ENCODE assay signal across 8 cellular contexts in the genomic region with DNA sequence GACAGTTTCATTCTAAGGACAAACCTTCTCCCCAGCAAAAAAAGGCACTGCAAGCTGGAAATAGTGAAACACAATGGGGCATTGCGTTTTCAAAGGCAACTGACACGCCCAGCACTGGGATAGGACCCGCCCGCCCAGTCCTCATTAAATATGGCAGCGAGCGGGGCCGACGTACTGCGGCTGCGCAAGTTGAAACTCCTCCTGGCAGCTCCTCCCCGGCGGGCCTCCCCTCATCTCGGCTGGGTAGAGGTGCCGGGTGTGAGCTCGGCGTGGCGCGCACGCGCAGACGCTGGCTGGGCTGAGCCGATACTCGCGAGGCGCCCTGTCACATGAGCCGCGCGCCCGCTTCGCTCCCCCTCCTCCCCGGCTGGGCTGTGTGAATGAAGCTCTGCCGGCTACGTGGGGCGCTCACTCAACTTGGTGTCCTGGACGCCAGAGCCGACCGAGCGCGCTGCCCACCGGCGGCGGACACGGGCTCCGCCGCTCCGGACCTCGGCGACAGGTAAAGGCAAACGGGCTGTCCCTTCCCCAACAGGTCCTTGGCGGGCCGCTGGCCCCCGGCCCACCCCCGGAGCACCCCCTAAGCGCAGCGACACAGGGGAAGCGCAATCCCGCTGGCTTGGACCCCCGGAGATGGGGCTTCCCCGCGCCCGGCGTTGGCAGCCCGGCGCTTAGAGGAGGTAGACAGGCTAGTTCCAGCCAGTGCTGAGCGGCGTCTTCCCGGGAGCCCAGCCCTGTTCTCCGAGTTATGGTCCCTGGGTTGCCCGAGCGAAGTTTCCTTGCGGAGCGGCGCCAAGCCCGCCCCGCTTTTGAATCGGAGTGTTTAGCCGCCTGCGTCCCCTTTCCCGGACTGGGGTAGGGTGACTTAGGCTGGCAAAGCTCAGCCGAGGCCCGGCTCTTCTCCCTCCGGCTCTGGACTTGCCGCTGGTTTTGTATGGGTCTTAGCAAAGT.
DNase-seq lines count a peak whose midpoint lies in the region; ATAC-seq and TF ChIP-seq lines count a peak whose summit lies in the region.

A gene (plus strand): TSS at position 306 of the 951 bp plus-strand sequence. CDS start 2,703 bp downstream, outside the sequence.

- H3K36me3 Mint-ChIP-seq in effector memory CD8-positive, alpha-beta T cell (ENCODE audit: insufficient read depth) = peaks cover 2% of the 10 kb centered on the region
- no peaks in the 10 kb centered on the region for H3K36me3 Mint-ChIP-seq in memory B cell

- no peak for TF ChIP-seq CTCF in GM20000 (IDR thresholded peaks at IDR 0.05; ENCODE audit: extremely low read depth, missing control alignments)

- no peaks in the 10 kb centered on the region for H3K4me1 Mint-ChIP-seq in effector memory CD8-positive, alpha-beta T cell (ENCODE audit: low read depth in 2 of 2)
- H3K4me1 Mint-ChIP-seq in memory B cell = peaks cover 4% of the 10 kb centered on the region

- H3K9me3 Mint-ChIP-seq in effector memory CD8-positive, alpha-beta T cell = no peaks in the 10 kb centered on the region
- H3K9me3 Mint-ChIP-seq in memory B cell = no peaks in the 10 kb centered on the region

- H3K27ac Mint-ChIP-seq in effector memory CD8-positive, alpha-beta T cell = peak within 1 kb of the TSS; percentile 52 to 60
- peak within 1 kb of the TSS; percentile 75 for H3K27ac Mint-ChIP-seq in memory B cell

- peak within 1 kb of the TSS; percentile 69 to 80 for H3K4me3 Mint-ChIP-seq in effector memory CD8-positive, alpha-beta T cell
- peak within 1 kb of the TSS; percentile 80 for H3K4me3 Mint-ChIP-seq in memory B cell

- H3K27me3 Mint-ChIP-seq in effector memory CD8-positive, alpha-beta T cell = no peaks in the 10 kb centered on the region
- no peaks in the 10 kb centered on the region for H3K27me3 Mint-ChIP-seq in memory B cell

- peak; percentile 92 for DNase-seq in CMK (ENCODE audit: low read depth)
- DNase-seq in GM20000 (ENCODE audit: low spot score) = peak; percentile 90
- peak; percentile 67 for DNase-seq in HS-5 (ENCODE audit: low read depth)
- DNase-seq in NK-92 (lab: John Stamatoyannopoulos, UW; ENCODE audit: unreplicated experiment) = peak; percentile 45
- DNase-seq in activated CD8-positive, alpha-beta memory T cell treated with anti-CD3 and anti-CD28 coated beads for 4 hours (ENCODE audit: low read depth in 2 of 2) = peak; percentile 79 to 88
- peak; percentile 89 to 90 (median 90) for DNase-seq in effector memory CD8-positive, alpha-beta T cell
- DNase-seq in memory B cell (ENCODE audit: low spot score in 2 of 2) = peak; percentile 79 to 90
- DNase-seq in stimulated activated CD8-positive, alpha-beta memory T cell treated with anti-CD3 and anti-CD28 coated beads, Interleukin-12 subunit alpha, Interleukin-12 subunit beta, amount 100 ng/mL, for 1 hour (ENCODE audit: low read depth) = peak; percentile 84

- peak; percentile 97 for ATAC-seq in effector memory CD8-positive, alpha-beta T cell (replicated peaks)
- peak; percentile 96 for ATAC-seq in memory B cell (ENCODE audit: low read depth)

Comparison
In these comparisons a context has a peak if more than half of its experiments do, and no peak if none do; other contexts are left out.
1. Peak in every context shown above with its lines: DNase-seq and ATAC-seq.